Comparison of ENCODE assay signal across 29 cellular contexts in the genomic region with DNA sequence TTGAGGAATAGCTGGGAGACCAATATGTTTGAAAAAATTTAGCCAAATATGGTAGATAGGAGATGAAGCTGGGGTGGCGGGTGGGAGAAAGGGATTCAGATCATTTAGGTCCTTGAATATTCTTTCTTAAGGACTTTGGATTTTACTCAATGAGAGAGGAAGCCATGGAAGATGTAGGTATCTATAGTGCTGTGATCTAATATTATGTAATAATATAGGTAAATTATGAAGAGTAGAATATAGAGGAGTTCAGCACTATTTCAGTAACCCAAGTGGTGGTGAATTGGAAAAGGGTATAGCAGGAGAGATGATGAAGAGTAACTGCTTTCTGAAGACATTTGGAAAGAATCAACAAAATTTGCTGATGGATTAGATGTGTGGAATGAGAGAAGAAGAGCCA.
"Had no signal": no experiment of that assay in that cellular context is flagged by ENCODE, and none has a peak within 500 bp of the region (broad histone marks: within the 10 kb centered on the region; RNA-seq: fewer than 3 reads in every experiment).

No MANE protein-coding gene starts in this region.

- H3K27ac ChIP-seq: stomach, suprapubic skin, testis, thoracic aorta, thyroid gland, tibial artery, tibial nerve, transverse colon, upper lobe of left lung, upper lobe of right lung, uterus, vagina had no signal

- H3K4me1 Mint-ChIP-seq: stimulated activated memory B cell treated with anti-CD40 and anti-IgM and Interleukin-4, amounts not matched to agents 10 μg/mL and 1 μg/mL and 100 μg/mL, for 72 hours; stimulated activated naive B cell treated with anti-CD40 and anti-IgM and Interleukin-4, amounts not matched to agents 10 μg/mL and 1 μg/mL and 100 μg/mL, for 72 hours; stimulated activated naive CD8-positive, alpha-beta T cell treated with anti-CD3 and anti-CD28 coated beads, Interleukin-15, amount 100 ng/mL, for 72 hours had no signal

- H3K27ac Mint-ChIP-seq: stimulated activated effector memory CD8-positive, alpha-beta T cell treated with anti-CD3 and anti-CD28 coated beads, Interleukin-12 subunit alpha, Interleukin-12 subunit beta, amount 100 ng/mL, for 72 hours; stimulated activated memory B cell treated with anti-CD40 and anti-IgM and Interleukin-4, amounts not matched to agents 10 μg/mL and 1 μg/mL and 100 μg/mL, for 72 hours; stimulated activated naive B cell treated with anti-CD40 and anti-IgM and Interleukin-4, amounts not matched to agents 10 μg/mL and 1 μg/mL and 100 μg/mL, for 72 hours; stimulated activated naive CD8-positive, alpha-beta T cell treated with anti-CD3 and anti-CD28 coated beads, Interleukin-15, amount 100 ng/mL, for 72 hours; stimulated activated naive CD8-positive, alpha-beta T cell treated with anti-CD3 and anti-CD28 coated beads, Interleukin-15, Interleukin-2, amounts not matched to agents 100 ng/mL and 50 ng/mL, for 24 hours; type B pancreatic cell had no signal

- H3K9me3 ChIP-seq: stomach, suprapubic skin, testis, thoracic aorta, thyroid gland, tibial artery, tibial nerve, transverse colon, upper lobe of left lung, upper lobe of right lung, uterus, vagina had no signal

- H3K36me3 ChIP-seq: uterus had no signal

- H3K4me3 Mint-ChIP-seq: stimulated activated effector memory CD8-positive, alpha-beta T cell treated with anti-CD3 and anti-CD28 coated beads, Interleukin-12 subunit alpha, Interleukin-12 subunit beta, amount 100 ng/mL, for 72 hours; stimulated activated memory B cell treated with anti-CD40 and anti-IgM and Interleukin-4, amounts not matched to agents 10 μg/mL and 1 μg/mL and 100 μg/mL, for 72 hours; stimulated activated naive B cell treated with anti-CD40 and anti-IgM and Interleukin-4, amounts not matched to agents 10 μg/mL and 1 μg/mL and 100 μg/mL, for 72 hours; stimulated activated naive CD8-positive, alpha-beta T cell treated with anti-CD3 and anti-CD28 coated beads, Interleukin-15, amount 100 ng/mL, for 72 hours; stimulated activated naive CD8-positive, alpha-beta T cell treated with anti-CD3 and anti-CD28 coated beads, Interleukin-15, Interleukin-2, amounts not matched to agents 100 ng/mL and 50 ng/mL, for 24 hours; type B pancreatic cell had no signal

- H3K27me3 ChIP-seq: stomach, suprapubic skin, testis, thyroid gland, tibial artery, tibial nerve, transverse colon, upper lobe of left lung, upper lobe of right lung, uterus, vagina had no signal

- H3K36me3 Mint-ChIP-seq: type B pancreatic cell had no signal

- H3K9me3 Mint-ChIP-seq: stimulated activated effector memory CD8-positive, alpha-beta T cell treated with anti-CD3 and anti-CD28 coated beads, Interleukin-12 subunit alpha, Interleukin-12 subunit beta, amount 100 ng/mL, for 72 hours; stimulated activated memory B cell treated with anti-CD40 and anti-IgM and Interleukin-4, amounts not matched to agents 10 μg/mL and 1 μg/mL and 100 μg/mL, for 72 hours; stimulated activated naive B cell treated with anti-CD40 and anti-IgM and Interleukin-4, amounts not matched to agents 10 μg/mL and 1 μg/mL and 100 μg/mL, for 72 hours; stimulated activated naive CD8-positive, alpha-beta T cell treated with anti-CD3 and anti-CD28 coated beads, Interleukin-15, amount 100 ng/mL, for 72 hours; stimulated activated naive CD8-positive, alpha-beta T cell treated with anti-CD3 and anti-CD28 coated beads, Interleukin-15, Interleukin-2, amounts not matched to agents 100 ng/mL and 50 ng/mL, for 24 hours; type B pancreatic cell had no signal

- H3K27me3 Mint-ChIP-seq: stimulated activated memory B cell treated with anti-CD40 and anti-IgM and Interleukin-4, amounts not matched to agents 10 μg/mL and 1 μg/mL and 100 μg/mL, for 72 hours; stimulated activated naive B cell treated with anti-CD40 and anti-IgM and Interleukin-4, amounts not matched to agents 10 μg/mL and 1 μg/mL and 100 μg/mL, for 72 hours; stimulated activated naive CD8-positive, alpha-beta T cell treated with anti-CD3 and anti-CD28 coated beads, Interleukin-15, amount 100 ng/mL, for 72 hours; stimulated activated naive CD8-positive, alpha-beta T cell treated with anti-CD3 and anti-CD28 coated beads, Interleukin-15, Interleukin-2, amounts not matched to agents 100 ng/mL and 50 ng/mL, for 24 hours; type B pancreatic cell had no signal

- DNase-seq: stimulated activated CD4-positive, alpha-beta T cell treated with anti-CD3 and anti-CD28 coated beads, Interleukin-2, amount 100 ng/mL, for 48 hours; stimulated activated CD4-positive, alpha-beta T cell treated with anti-CD3 and anti-CD28 coated beads, Interleukin-4, amount 100 ng/mL, for 1 hour; stimulated activated CD4-positive, alpha-beta T cell treated with anti-CD3 and anti-CD28 coated beads, Interleukin-4, amount 100 ng/mL, for 24 hours; stimulated activated CD4-positive, alpha-beta T cell treated with anti-CD3 and anti-CD28 coated beads, Interleukin-4, amount 100 ng/mL, for 4 hours; stimulated activated CD8-positive, alpha-beta memory T cell treated with anti-CD3 and anti-CD28 coated beads, Interleukin-4, amount 100 ng/mL, for 48 hours; stimulated activated naive B cell treated with anti-CD40 and anti-IgM and Interleukin-4, amounts not matched to agents 10 μg/mL and 1 μg/mL and 100 μg/mL, for 72 hours; stimulated activated naive CD4-positive, alpha-beta T cell; stimulated activated naive CD4-positive, alpha-beta T cell treated with Interleukin-2 at 50 U/mL for 16 hours; stimulated activated naive CD8-positive, alpha-beta T cell treated with anti-CD3 and anti-CD28 coated beads, Interleukin-15, amount 100 ng/mL, for 72 hours; stimulated activated naive CD8-positive, alpha-beta T cell treated with anti-CD3 and anti-CD28 coated beads, Interleukin-15, Interleukin-2, amounts not matched to agents 100 U/mL and 50 U/mL, for 24 hours; stomach; substantia nigra; testis; thyroid gland; tibial artery; transverse colon; trophoblast cell; upper lobe of left lung; upper lobe of right lung; uterus had no signal

- H3K4me1 ChIP-seq: suprapubic skin, testis, thyroid gland, tibial artery, upper lobe of left lung, upper lobe of right lung, uterus, vagina had no signal

- ATAC-seq: stimulated activated effector memory CD8-positive, alpha-beta T cell treated with anti-CD3 and anti-CD28 coated beads, Interleukin-12 subunit alpha, Interleukin-12 subunit beta, amount 100 ng/mL, for 72 hours; stimulated activated memory B cell treated with anti-CD40 and anti-IgM and Interleukin-4, amounts not matched to agents 10 μg/mL and 1 μg/mL and 100 μg/mL, for 72 hours; stimulated activated naive B cell treated with anti-CD40 and anti-IgM and Interleukin-4, amounts not matched to agents 10 μg/mL and 1 μg/mL and 100 μg/mL, for 72 hours; stimulated activated naive CD8-positive, alpha-beta T cell treated with anti-CD3 and anti-CD28 coated beads, Interleukin-15, amount 100 ng/mL, for 72 hours; stimulated activated naive CD8-positive, alpha-beta T cell treated with anti-CD3 and anti-CD28 coated beads, Interleukin-15, Interleukin-2, amounts not matched to agents 100 U/mL and 50 U/mL, for 24 hours; upper lobe of right lung had no signal

- FAIRE-seq: urothelium cell line had no signal

- H3K4me3 ChIP-seq: stomach, suprapubic skin, testis, thoracic aorta, thyroid gland, tibial artery, tibial nerve, transverse colon, upper lobe of left lung, upper lobe of right lung, uterus, vagina had no signal
